8 cellular contexts compared by ENCODE assay signal in the genomic region with DNA sequence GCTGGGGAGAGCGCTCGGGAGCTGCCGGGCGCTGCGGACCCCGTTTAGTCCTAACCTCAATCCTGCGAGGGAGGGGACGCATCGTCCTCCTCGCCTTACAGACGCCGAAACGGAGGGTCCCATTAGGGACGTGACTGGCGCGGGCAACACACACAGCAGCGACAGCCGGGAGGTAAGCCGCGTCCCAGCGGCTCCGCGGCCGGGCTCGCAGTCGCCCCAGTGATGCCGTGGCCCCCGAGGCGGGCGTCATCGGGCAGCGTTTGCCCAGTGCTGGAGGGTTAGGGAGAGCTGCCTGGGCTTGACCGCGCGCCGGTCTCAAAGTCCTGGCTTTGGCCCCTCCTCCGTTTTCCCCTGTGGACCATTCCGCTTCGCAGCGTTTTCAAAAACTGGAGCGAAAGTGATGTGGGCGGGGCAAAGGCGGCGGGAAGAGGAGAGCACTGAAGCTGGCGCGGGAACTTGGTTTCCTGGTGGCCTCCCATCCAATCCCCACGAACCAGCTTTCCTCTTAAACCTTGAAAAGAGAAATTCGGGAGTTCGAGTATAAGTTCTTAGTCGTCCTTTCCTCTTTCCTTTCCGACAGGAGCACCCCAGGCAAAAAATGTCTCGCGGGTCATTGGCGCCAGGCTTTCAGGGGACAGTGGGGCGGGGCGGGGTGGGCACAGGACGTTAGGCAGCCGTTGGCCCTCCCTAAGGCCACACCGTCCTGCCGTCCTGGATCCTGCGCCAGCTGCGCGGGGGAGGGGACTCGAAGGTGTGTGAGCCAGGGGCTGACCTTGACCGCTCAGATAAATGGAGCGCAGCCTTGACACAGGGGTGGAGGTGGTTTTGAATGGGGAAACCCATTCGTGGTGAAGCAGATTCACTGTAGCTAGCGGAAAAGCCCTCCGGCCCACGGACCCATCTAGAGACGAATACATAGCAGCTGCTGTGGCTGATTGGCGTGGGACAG. TPM values are rescaled to one million over a fixed set of nuclear protein-coding genes. Genes with fewer than 3 reads are reported as not detected.
DNase-seq lines count a peak whose midpoint lies in the region; ATAC-seq and TF ChIP-seq lines count a peak whose summit lies in the region.

No MANE protein-coding gene starts in this region.

- CTCF ChIA-PET in PC-3 (lab: Charles Lee): interaction anchor here (0.9 to 1.7 kb wide), 4 partner anchors 9 to 54 kb away, joined by 5 to 12 read pairs (median 6); partner anchors contain the start of gene ENOSF1

- H3K9me3 Mint-ChIP-seq in activated T-helper 17 cell treated with anti-CD3 and anti-CD28 coated beads, Interleukin-2, amount 50 U/mL, for 72 hours: peaks cover 5% of the 10 kb centered on the region
- H3K9me3 Mint-ChIP-seq in nephron: peaks cover 14% of the 10 kb centered on the region

- peak overlapping the region; percentile 86 for H3K4me3 Mint-ChIP-seq in activated T-helper 17 cell treated with anti-CD3 and anti-CD28 coated beads, Interleukin-2, amount 50 U/mL, for 72 hours
- peak overlapping the region; percentile 90 to 94 (median 93) for H3K4me3 Mint-ChIP-seq in nephron

- DNase-seq in ELR (ENCODE audit: low read depth) (peak; percentile 94), KBM-7 (peak; percentile 94), PC-3 (peak; percentile 96), foreskin fibroblast (peak; percentile 84 to 95), substantia nigra (lab: John Stamatoyannopoulos, UW) (peak in 48 of 49 donors; percentile 17 to 88 (median 65))

- POLR2A ChIA-PET in PC-3 (lab: Charles Lee; ENCODE audit: unreplicated experiment): interaction anchor here (0.6 to 1.0 kb wide), 5 partner anchors 19 to 426 kb away, joined by 3 read pairs; no protein-coding TSS in a partner anchor

- peak overlapping the region; percentile 99 for H3K4me2 ChIP-seq in PC-3 (ENCODE audit: low read length)

- H3K4me3 ChIP-seq in PC-3 (ENCODE audit: low read length) (peak overlapping the region; percentile 94), foreskin fibroblast (ENCODE audit: low read depth in 1 of 2, low read length in 2 of 2) (peak overlapping the region; percentile 79 to 87)

- H3K36me3 Mint-ChIP-seq in activated T-helper 17 cell treated with anti-CD3 and anti-CD28 coated beads, Interleukin-2, amount 50 U/mL, for 72 hours (ENCODE audit: low read depth): peaks cover 44% of the 10 kb centered on the region
- peaks cover 50% of the 10 kb centered on the region for H3K36me3 Mint-ChIP-seq in nephron (ENCODE audit: low read depth)

- H2AFZ ChIP-seq in PC-3 (ENCODE audit: low read length): peak overlapping the region; percentile 90

- H3K9me3 ChIP-seq in PC-3 (ENCODE audit: low read length): no peaks in the 10 kb centered on the region

- H3K27ac Mint-ChIP-seq in activated T-helper 17 cell treated with anti-CD3 and anti-CD28 coated beads, Interleukin-2, amount 50 U/mL, for 72 hours: peak overlapping the region; percentile 79
- H3K27ac Mint-ChIP-seq in nephron: peak overlapping the region; percentile 74 to 84 (median 75)

- H3K4me1 Mint-ChIP-seq in activated T-helper 17 cell treated with anti-CD3 and anti-CD28 coated beads, Interleukin-2, amount 50 U/mL, for 72 hours: peaks cover 5% of the 10 kb centered on the region
- H3K4me1 Mint-ChIP-seq in nephron: no peaks in the 10 kb centered on the region

- H3K27me3 Mint-ChIP-seq in activated T-helper 17 cell treated with anti-CD3 and anti-CD28 coated beads, Interleukin-2, amount 50 U/mL, for 72 hours: peaks cover 16% of the 10 kb centered on the region
- peaks cover 3% of the 10 kb centered on the region for H3K27me3 Mint-ChIP-seq in nephron (ENCODE audit: low read depth)

- no peak for TF ChIP-seq CTCF in PC-3 (conservative IDR thresholded peaks at IDR 0.05; ENCODE audit: low read depth, low read length)
- no peak for TF ChIP-seq CTCF in foreskin fibroblast (IDR thresholded peaks at IDR 0.05; ENCODE audit: low read depth, low read length)
- TF ChIP-seq CTCF in nephron (IDR thresholded peaks at IDR 0.05; ENCODE audit: unreplicated experiment in 3 of 3): no peak

- ATAC-seq in GM21825 (IDR thresholded peaks at IDR 0.05; ENCODE audit: unreplicated experiment) (peak; percentile 51), PC-3 (peak; percentile 84)
- peak; percentile 78 for ATAC-seq in activated T-helper 17 cell treated with anti-CD3 and anti-CD28 coated beads, Interleukin-2, amount 50 U/mL, for 72 hours (replicated peaks)

- H3K27ac ChIP-seq in PC-3 (ENCODE audit: low read length) (peak overlapping the region; percentile 79), substantia nigra (ENCODE audit: low read depth, low read length, poor library complexity, severe bottlenecking) (peak overlapping the region; percentile 91)

- in situ Hi-C loops in KBM-7 (cut with MboI; ENCODE audit: low pct_unique_long_range_greater_than_20kb, low sequenced_read_pairs): no loop called here

- peaks cover 32% of the 10 kb centered on the region for H3K36me3 ChIP-seq in PC-3 (ENCODE audit: low read depth, low read length)

- no peaks in the 10 kb centered on the region for H3K9me2 ChIP-seq in PC-3 (replicated peaks; ENCODE audit: low read length)

- H3K27me3 ChIP-seq in PC-3 (ENCODE audit: low read length): no peaks in the 10 kb centered on the region

- H3K4me1 ChIP-seq in PC-3 (ENCODE audit: insufficient read depth, low read length): peaks cover 16% of the 10 kb centered on the region

- peak overlapping the region; percentile 96 for H3K9ac ChIP-seq in PC-3 (ENCODE audit: low read length)

- intact Hi-C loops in PC-3 (cut with micrococcal nuclease): loop anchor here (10.0 kb wide), 1 partner anchor 47 kb away; no protein-coding TSS in a partner anchor

- BruUV-seq in PC-3 (replicated peaks; lab: Mats Ljungman, UMichigan): TSS peak; percentile 38

- H3K79me2 ChIP-seq in PC-3 (ENCODE audit: low read length): peaks cover 57% of the 10 kb centered on the region

- H4K20me1 ChIP-seq in PC-3 (ENCODE audit: low read length): 0 out of 2 replicates have a peak, but pooled peaks cover 4% of the 10 kb centered on the region

- no peaks in the 10 kb centered on the region for H3F3A ChIP-seq in PC-3 (ENCODE audit: low read length, unreplicated experiment)

RNA-seq across cellular contexts. Expression of gene TYMS, which starts 0.8 kb away (rescaled TPM):
- 63.2 and 69.7 TPM in 2 replicates for total RNA-seq in PC-3 (2014; rRNA removed)
- total RNA-seq in activated T-helper 17 cell treated with anti-CD3 and anti-CD28 coated beads, Interleukin-2, amount 50 U/mL, for 72 hours: 100 to 1,000 TPM; 268 to 414 TPM

RNA-seq across cellular contexts. Expression of gene ENOSF1, which starts 54.2 kb away (rescaled TPM):
- 44.2 and 61.0 TPM in 2 replicates for total RNA-seq in PC-3 (2014; rRNA removed)
- total RNA-seq in activated T-helper 17 cell treated with anti-CD3 and anti-CD28 coated beads, Interleukin-2, amount 50 U/mL, for 72 hours: 10 to 100 TPM; 61.6 to 89.8 TPM

Comparison
In these comparisons a context has a peak if more than half of its experiments do, and no peak if none do; other contexts are left out.
1. Peak in every context shown above with its lines: DNase-seq, ATAC-seq, H3K4me3 ChIP-seq and H3K27ac ChIP-seq.